Comparison of ENCODE assay signal across 18 cellular contexts in the genomic region with DNA sequence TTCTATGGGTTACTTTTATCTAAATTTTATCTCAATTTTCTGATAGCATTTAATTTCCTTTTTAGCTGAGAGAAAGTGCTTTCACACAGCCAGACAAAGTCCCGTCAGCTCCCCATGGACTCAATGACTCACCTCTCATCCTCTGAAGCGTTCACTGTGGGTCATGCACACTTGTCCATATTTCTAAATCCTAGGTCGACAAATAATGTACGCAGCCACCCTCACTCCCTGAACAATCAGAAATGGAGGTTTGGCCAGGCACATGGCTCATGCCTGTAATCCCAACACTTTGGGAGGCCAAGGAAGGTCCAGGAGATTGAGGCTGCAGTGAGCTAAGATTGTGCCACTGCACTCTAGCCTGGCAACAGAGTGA.
"Had no signal": no experiment of that assay in that cellular context is flagged by ENCODE, and none has a peak within 500 bp of the region (broad histone marks: within the 10 kb centered on the region; RNA-seq: fewer than 3 reads in every experiment).

No MANE protein-coding gene starts in this region.

- H3K9me3 ChIP-seq: body of pancreas, left lung had no signal

- H3K36me3 ChIP-seq: left lung had no signal

- H3K79me2 ChIP-seq: hepatocyte, parathyroid adenoma had no signal

- H3K27me3 ChIP-seq: body of pancreas had no signal

- DNase-seq: activated CD4-positive, alpha-beta T cell treated with anti-CD3 and anti-CD28 coated beads, Interleukin-2, amount 50 U/mL, for 1 hour; activated CD4-positive, CD25-positive, alpha-beta regulatory T cell; activated CD8-positive, alpha-beta memory T cell treated with anti-CD3 and anti-CD28 coated beads for 24 hours; activated gamma-delta T cell treated with Interleukin-2 at 50 U/mL for 16 hours; activated naive CD8-positive, alpha-beta T cell treated with anti-CD3 and anti-CD28 coated beads for 36 hours; amygdala; body of pancreas; central memory CD4-positive, alpha-beta T cell; left lung; naive thymus-derived CD8-positive, alpha-beta T cell; small intestine; stimulated activated naive CD8-positive, alpha-beta T cell treated with anti-CD3 and anti-CD28 coated beads, Interleukin-15, amount 100 ng/mL, for 72 hours; T-helper 17 cell had no signal

- H3K9ac ChIP-seq: parathyroid adenoma had no signal

- FAIRE-seq: keratinocyte, small intestine, TTC549 had no signal

- H3K27ac ChIP-seq: body of pancreas, coronary artery, hepatocyte, parathyroid adenoma had no signal

- ATAC-seq: body of pancreas; left lung; naive thymus-derived CD8-positive, alpha-beta T cell; stimulated activated naive CD8-positive, alpha-beta T cell treated with anti-CD3 and anti-CD28 coated beads, Interleukin-15, amount 100 ng/mL, for 72 hours; T-helper 17 cell had no signal

- H3K4me3 ChIP-seq: body of pancreas, coronary artery, hepatocyte, left lung had no signal

- H3K4me2 ChIP-seq: hepatocyte had no signal

- H3K4me1 ChIP-seq: parathyroid adenoma had no signal

- H2AFZ ChIP-seq: hepatocyte, parathyroid adenoma had no signal
